ENCODE assay signal across 32 cellular contexts in genomic region chr16:14424595-14424994, GRCh38.
"Had no signal": no experiment of that assay in that cellular context is flagged by ENCODE, and none has a peak within 500 bp of the region (broad histone marks: within the 10 kb centered on the region; RNA-seq: fewer than 3 reads in every experiment).

No MANE protein-coding gene starts in this region.

- H3K9me3 ChIP-seq: ascending aorta, breast epithelium, colonic mucosa, esophagus squamous epithelium had no signal

- H3K36me3 ChIP-seq: ascending aorta, breast epithelium, cardiac muscle cell, colonic mucosa, esophagus squamous epithelium, WERI-Rb-1 had no signal

- H3K36me3 Mint-ChIP-seq: activated naive CD8-positive, alpha-beta T cell treated with anti-CD3 and anti-CD28 coated beads, Interleukin-2, amount 10 ng/mL, durations not matched to agents 7 days and 5 days had no signal

- H3K4me3 Mint-ChIP-seq: activated B cell treated with CpG ODN at 0.5 μM for 24 hours; activated CD8-positive, alpha-beta T cell treated with anti-CD3 and anti-CD28 coated beads for 36 hours; activated naive CD4-positive, alpha-beta T cell treated with anti-CD3 and anti-CD28 coated beads for 36 hours; activated naive CD4-positive, alpha-beta T cell treated with anti-CD3 and anti-CD28 coated beads, Interleukin-2, amount 50 U/mL, for 24 hours; activated naive CD8-positive, alpha-beta T cell treated with anti-CD3 and anti-CD28 coated beads, Interleukin-2, amount 10 ng/mL, durations not matched to agents 7 days and 5 days; activated T-helper 1 cell treated with anti-CD3 and anti-CD28 coated beads, Interleukin-12 subunit alpha, Interleukin-12 subunit beta, Interleukin-2, Interleukin-4 antibody, amounts not matched to agents 30 ng/mL and 10 ng/mL and 1 ng/mL, durations not matched to agents 14 hours and 24 hours and 36 hours; brain; T-helper 17 cell; T-helper 2 cell treated with Interferon-gamma antibody and Interleukin-4, amounts not matched to agents 5 μg/mL and 100 μg/mL, for 36 hours had no signal

- H3K4me1 Mint-ChIP-seq: activated B cell treated with CpG ODN at 0.5 μM for 24 hours; activated naive CD4-positive, alpha-beta T cell treated with anti-CD3 and anti-CD28 coated beads, Interleukin-2, amount 50 U/mL, for 24 hours; activated naive CD8-positive, alpha-beta T cell treated with anti-CD3 and anti-CD28 coated beads, Interleukin-2, amount 10 ng/mL, durations not matched to agents 7 days and 5 days; T-helper 17 cell had no signal

- H3K4me1 ChIP-seq: breast epithelium, colonic mucosa, esophagus squamous epithelium had no signal

- H3K9me3 Mint-ChIP-seq: activated B cell treated with CpG ODN at 0.5 μM for 24 hours; activated CD8-positive, alpha-beta T cell treated with anti-CD3 and anti-CD28 coated beads for 36 hours; activated naive CD4-positive, alpha-beta T cell treated with anti-CD3 and anti-CD28 coated beads for 36 hours; activated naive CD4-positive, alpha-beta T cell treated with anti-CD3 and anti-CD28 coated beads, Interleukin-2, amount 50 U/mL, for 24 hours; activated naive CD8-positive, alpha-beta T cell treated with anti-CD3 and anti-CD28 coated beads, Interleukin-2, amount 10 ng/mL, durations not matched to agents 7 days and 5 days; activated T-helper 1 cell treated with anti-CD3 and anti-CD28 coated beads, Interleukin-12 subunit alpha, Interleukin-12 subunit beta, Interleukin-2, Interleukin-4 antibody, amounts not matched to agents 30 ng/mL and 10 ng/mL and 1 ng/mL, durations not matched to agents 14 hours and 24 hours and 36 hours; activated T-helper 2 cell treated with anti-CD3 and anti-CD28 coated beads, Interferon-gamma antibody, Interleukin-2, Interleukin-4, amounts not matched to agents 10 μg/mL and 5 μg/mL and 100 μg/mL, durations not matched to agents 14 hours and 24 hours and 36 hours; T-helper 2 cell treated with Interferon-gamma antibody and Interleukin-4, amounts not matched to agents 5 μg/mL and 100 μg/mL, for 36 hours had no signal

- DNase-seq: activated B cell treated with CpG ODN at 0.5 μM for 24 hours; activated CD4-positive, alpha-beta T cell treated with anti-CD3 and anti-CD28 coated beads for 48 hours; activated CD4-positive, alpha-beta T cell treated with anti-CD3 and anti-CD28 coated beads, Interleukin-2, amount 50 U/mL, for 1 hour; activated CD4-positive, alpha-beta T cell treated with anti-CD3 and anti-CD28 coated beads, Interleukin-2, amount 50 U/mL, for 48 hours; activated CD8-positive, alpha-beta memory T cell treated with anti-CD3 and anti-CD28 coated beads for 24 hours; activated CD8-positive, alpha-beta memory T cell treated with anti-CD3 and anti-CD28 coated beads, Interleukin-2, amount 50 U/mL, for 4 hours; activated CD8-positive, alpha-beta T cell treated with anti-CD3 and anti-CD28 coated beads for 36 hours; activated effector memory CD4-positive, alpha-beta T cell treated with anti-CD3 and anti-CD28 coated beads, Interleukin-2, amount 50 U/mL, for 16 hours; activated naive CD4-positive, alpha-beta T cell treated with anti-CD3 and anti-CD28 coated beads for 36 hours; activated naive CD8-positive, alpha-beta T cell treated with anti-CD3 and anti-CD28 coated beads, Interleukin-2, amount 10 ng/mL, durations not matched to agents 7 days and 5 days; activated T-cell treated with anti-CD3 and anti-CD28 coated beads, Interleukin-2, amount 50 U/mL, for 1 hour; activated T-cell treated with anti-CD3 and anti-CD28 coated beads, Interleukin-2, amount 50 U/mL, for 48 hours; central memory CD4-positive, alpha-beta T cell; cerebellar nuclear complex; colonic mucosa; effector CD8-positive, alpha-beta T cell; esophagus squamous epithelium; foreskin melanocyte; T-helper 1 cell; T-helper 17 cell; T1000; WERI-Rb-1 had no signal

- H3K27ac Mint-ChIP-seq: activated B cell treated with CpG ODN at 0.5 μM for 24 hours; activated CD8-positive, alpha-beta T cell treated with anti-CD3 and anti-CD28 coated beads for 36 hours; activated naive CD4-positive, alpha-beta T cell treated with anti-CD3 and anti-CD28 coated beads for 36 hours; activated naive CD4-positive, alpha-beta T cell treated with anti-CD3 and anti-CD28 coated beads, Interleukin-2, amount 50 U/mL, for 24 hours; activated naive CD8-positive, alpha-beta T cell treated with anti-CD3 and anti-CD28 coated beads, Interleukin-2, amount 10 ng/mL, durations not matched to agents 7 days and 5 days; activated T-helper 1 cell treated with anti-CD3 and anti-CD28 coated beads, Interleukin-12 subunit alpha, Interleukin-12 subunit beta, Interleukin-2, Interleukin-4 antibody, amounts not matched to agents 30 ng/mL and 10 ng/mL and 1 ng/mL, durations not matched to agents 14 hours and 24 hours and 36 hours; activated T-helper 2 cell treated with anti-CD3 and anti-CD28 coated beads, Interferon-gamma antibody, Interleukin-2, Interleukin-4, amounts not matched to agents 10 μg/mL and 5 μg/mL and 100 μg/mL, durations not matched to agents 14 hours and 24 hours and 36 hours; brain; T-helper 17 cell; T-helper 2 cell treated with Interferon-gamma antibody and Interleukin-4, amounts not matched to agents 5 μg/mL and 100 μg/mL, for 36 hours had no signal

- H3K4me3 ChIP-seq: ascending aorta, breast epithelium, cardiac muscle cell, colonic mucosa, esophagus squamous epithelium had no signal

- H3K27me3 ChIP-seq: ascending aorta, breast epithelium, cardiac muscle cell, colonic mucosa, esophagus squamous epithelium had no signal

- H3K27ac ChIP-seq: ascending aorta, breast epithelium, cardiac muscle cell, colonic mucosa, epithelial cell of prostate, esophagus squamous epithelium, WERI-Rb-1 had no signal

- ATAC-seq: activated CD4-positive, CD25-positive, alpha-beta regulatory T cell treated with anti-CD3 and anti-CD28 coated beads, Interleukin-2, amount 50 U/mL, for 24 hours; activated CD8-positive, alpha-beta T cell treated with anti-CD3 and anti-CD28 coated beads for 36 hours; T-helper 17 cell had no signal

- H3K27me3 Mint-ChIP-seq: activated B cell treated with CpG ODN at 0.5 μM for 24 hours; activated CD8-positive, alpha-beta T cell treated with anti-CD3 and anti-CD28 coated beads for 36 hours; activated naive CD4-positive, alpha-beta T cell treated with anti-CD3 and anti-CD28 coated beads, Interleukin-2, amount 50 U/mL, for 24 hours; activated naive CD8-positive, alpha-beta T cell treated with anti-CD3 and anti-CD28 coated beads, Interleukin-2, amount 10 ng/mL, durations not matched to agents 7 days and 5 days; brain; T-helper 17 cell had no signal
